8 cellular contexts compared by ENCODE assay signal in genomic region chr20:41030536-41031242, GRCh38. TPM values are rescaled to one million over a fixed set of nuclear protein-coding genes. Genes with fewer than 3 reads are reported as not detected.
A peak's percentile ranks its signal among the peaks of the same experiment; 100 is the strongest.
DNase-seq lines count a peak whose midpoint lies in the region; ATAC-seq, FAIRE-seq and TF ChIP-seq lines count a peak whose summit lies in the region.

No MANE protein-coding gene starts in this region.

- H3K4me1 Mint-ChIP-seq in activated T-cell treated with anti-CD3 and anti-CD28 coated beads, Interleukin-2, amount 50 U/mL, for 24 hours (ENCODE audit: low read depth) = peaks cover 69% of the 10 kb centered on the region
- peaks cover 63% of the 10 kb centered on the region for H3K4me1 Mint-ChIP-seq in activated CD8-positive, alpha-beta T cell treated with anti-CD3 and anti-CD28 coated beads for 36 hours (ENCODE audit: low read depth)

- no peak overlapping the region for H2AFZ ChIP-seq in keratinocyte (ENCODE audit: control insufficient read depth, low read length)

- no peak for TF ChIP-seq POLR2A in tibial nerve (IDR thresholded peaks at IDR 0.05)

- peaks cover 20% of the 10 kb centered on the region for H4K20me1 ChIP-seq in keratinocyte (ENCODE audit: control insufficient read depth, extremely low read depth, insufficient read depth, low read length)

- H3K79me2 ChIP-seq in keratinocyte (ENCODE audit: control insufficient read depth, insufficient read depth, low read length) = peaks cover 71% of the 10 kb centered on the region

- H3K4me3 ChIP-seq in keratinocyte (ENCODE audit: control insufficient read depth in 2 of 3, extremely low read depth in 1 of 3, insufficient read depth in 2 of 3, low read depth in 1 of 3, low read length in 3 of 3) (peak overlapping the region; percentile 87 to 97 (median 95)), tibial nerve (peak overlapping the region; percentile 77 to 99 (median 90))

- intact Hi-C loops in activated CD8-positive, alpha-beta T cell treated with anti-CD3 and anti-CD28 coated beads for 36 hours (cut with micrococcal nuclease) = no loop called here

- POLR2A ChIA-PET in activated CD8-positive, alpha-beta T cell treated with anti-CD3 and anti-CD28 coated beads for 36 hours (lab: Charles Lee) = interaction anchor here (1.0 to 2.6 kb wide), 4 partner anchors 9 to 24 kb away, joined by 3 to 23 read pairs (median 8); no protein-coding TSS in a partner anchor

- H3K9me3 ChIP-seq in keratinocyte (ENCODE audit: control insufficient read depth, low read depth, low read length) = no peaks in the 10 kb centered on the region
- H3K9me3 ChIP-seq in tibial nerve = no peaks in the 10 kb centered on the region

- peak overlapping the region; percentile 99 for H3K4me2 ChIP-seq in keratinocyte (ENCODE audit: control insufficient read depth, extremely low read depth, insufficient read depth, low read depth, low read length)

- CTCF ChIA-PET in activated CD8-positive, alpha-beta T cell treated with anti-CD3 and anti-CD28 coated beads for 36 hours (lab: Charles Lee) = interaction anchor here (1.0 to 3.5 kb wide), 8 partner anchors 12 to 104 kb away, joined by 3 to 25 read pairs (median 4); no protein-coding TSS in a partner anchor

- no peak for TF ChIP-seq EP300 in tibial nerve (IDR thresholded peaks at IDR 0.05)

- no peak for DNase-seq in activated T-cell treated with anti-CD3 and anti-CD28 coated beads, Interleukin-2, amount 50 U/mL, for 24 hours
- DNase-seq in activated T-cell treated with anti-CD3 and anti-CD28 coated beads for 4 hours (no peak), keratinocyte (ENCODE audit: low read depth, low spot score) (no peak), tibial nerve (ENCODE audit: low spot score in 2 of 2) (peak in 1 of 2 donors; percentile 21), COLO829 (ENCODE audit: low spot score) (no peak), SK-N-DZ (ENCODE audit: low spot score) (no peak)
- no peak for DNase-seq in activated CD8-positive, alpha-beta T cell treated with anti-CD3 and anti-CD28 coated beads for 36 hours

- dilution Hi-C loops in keratinocyte (cut with MboI; ENCODE audit: extremely low pct_ligation_motif_present, low sequenced_read_pairs) = no loop called here

- H3K9ac ChIP-seq in keratinocyte (ENCODE audit: control insufficient read depth, extremely low read depth, insufficient read depth, low read length) = peak overlapping the region; percentile 95

- peaks cover 67% of the 10 kb centered on the region for H3K36me3 Mint-ChIP-seq in activated T-cell treated with anti-CD3 and anti-CD28 coated beads, Interleukin-2, amount 50 U/mL, for 24 hours (ENCODE audit: low read depth)
- H3K36me3 Mint-ChIP-seq in activated CD8-positive, alpha-beta T cell treated with anti-CD3 and anti-CD28 coated beads for 36 hours (ENCODE audit: low read depth) = peaks cover 45% of the 10 kb centered on the region

- H3K9me1 ChIP-seq in keratinocyte (ENCODE audit: control insufficient read depth, extremely low read depth, insufficient read depth, low read length) = peaks cover 3% of the 10 kb centered on the region

- H3K27me3 Mint-ChIP-seq in activated T-cell treated with anti-CD3 and anti-CD28 coated beads, Interleukin-2, amount 50 U/mL, for 24 hours = no peaks in the 10 kb centered on the region
- no peaks in the 10 kb centered on the region for H3K27me3 Mint-ChIP-seq in activated CD8-positive, alpha-beta T cell treated with anti-CD3 and anti-CD28 coated beads for 36 hours

- peaks cover 37% of the 10 kb centered on the region for H3K4me1 ChIP-seq in keratinocyte (ENCODE audit: control insufficient read depth, extremely low read depth, insufficient read depth, low read length)
- H3K4me1 ChIP-seq in tibial nerve = peaks cover 0 to 66% (median 29%) of the 10 kb centered on the region in 4 donors

- H3K9me3 Mint-ChIP-seq in activated T-cell treated with anti-CD3 and anti-CD28 coated beads, Interleukin-2, amount 50 U/mL, for 24 hours = no peaks in the 10 kb centered on the region
- H3K9me3 Mint-ChIP-seq in activated CD8-positive, alpha-beta T cell treated with anti-CD3 and anti-CD28 coated beads for 36 hours = no peaks in the 10 kb centered on the region

- no peak for FAIRE-seq in keratinocyte (lab: Jason Lieb, UNC)

- TF ChIP-seq CTCF in activated CD8-positive, alpha-beta T cell treated with anti-CD3 and anti-CD28 coated beads for 36 hours (IDR thresholded peaks at IDR 0.05) = no peak
- TF ChIP-seq CTCF in keratinocyte (optimal IDR thresholded peaks at IDR 0.05 in 1 of 3, IDR thresholded peaks at IDR 0.05 in 1 of 3, conservative IDR thresholded peaks at IDR 0.05 in 1 of 3; ENCODE audit: extremely low read depth in 1 of 3, insufficient read depth in 2 of 3, low read length in 3 of 3) (no peak), tibial nerve (IDR thresholded peaks at IDR 0.05) (no peak)

- ATAC-seq in activated CD8-positive, alpha-beta T cell treated with anti-CD3 and anti-CD28 coated beads for 36 hours = no peak
- no peak for ATAC-seq in GM18519 (IDR thresholded peaks at IDR 0.05; ENCODE audit: low FRiP score, unreplicated experiment)

- 49 to 58% methylated on average over 5 of the region's 5 CpGs for WGBS in tibial nerve, 2 donors

- peak overlapping the region; percentile 97 for H3K27ac Mint-ChIP-seq in activated T-cell treated with anti-CD3 and anti-CD28 coated beads, Interleukin-2, amount 50 U/mL, for 24 hours
- H3K27ac Mint-ChIP-seq in activated CD8-positive, alpha-beta T cell treated with anti-CD3 and anti-CD28 coated beads for 36 hours = peak overlapping the region; percentile 91

- H3K36me3 ChIP-seq in keratinocyte (ENCODE audit: control insufficient read depth in 2 of 2, extremely low read depth in 1 of 2, insufficient read depth in 2 of 2, low read length in 2 of 2) = peaks cover 5 to 29% of the 10 kb centered on the region in 2 experiments
- no peaks in the 10 kb centered on the region for H3K36me3 ChIP-seq in tibial nerve

- peak overlapping the region; percentile 93 for H3K27ac ChIP-seq in keratinocyte (ENCODE audit: control insufficient read depth, insufficient read depth, low read length)
- H3K27ac ChIP-seq in tibial nerve = peak overlapping the region in 3 of 4 donors; percentile 12 to 100 (median 98)

- H3K27me3 ChIP-seq in keratinocyte (ENCODE audit: control insufficient read depth, extremely low read depth, insufficient read depth, low read length) = no peaks in the 10 kb centered on the region
- no peaks in the 10 kb centered on the region for H3K27me3 ChIP-seq in tibial nerve

- peak overlapping the region; percentile 90 for H3K4me3 Mint-ChIP-seq in activated T-cell treated with anti-CD3 and anti-CD28 coated beads, Interleukin-2, amount 50 U/mL, for 24 hours
- peak overlapping the region; percentile 88 for H3K4me3 Mint-ChIP-seq in activated CD8-positive, alpha-beta T cell treated with anti-CD3 and anti-CD28 coated beads for 36 hours

RNA-seq across cellular contexts. Expression of gene TOP1, which starts 2.1 kb away (rescaled TPM):
- total RNA-seq in activated CD8-positive, alpha-beta T cell treated with anti-CD3 and anti-CD28 coated beads for 36 hours = 10 to 100 TPM; 81.0 to 81.1 TPM
- polyA plus RNA-seq in keratinocyte = 13.8 to 25.2 TPM (median 20.4 TPM) in 3 replicates
- 249 TPM for polyA plus RNA-seq in keratinocyte (2011; ENCODE audit: low read depth)
- polyA plus RNA-seq in keratinocyte (2011; cell fraction: cytosol; rRNA removed) = 15.7 and 22.8 TPM in 2 replicates
- polyA plus RNA-seq in keratinocyte (2011; cell fraction: nucleus; rRNA removed) = 30.5 and 40.4 TPM in 2 replicates
- polyA plus RNA-seq in keratinocyte (2012; ENCODE audit: low replicate concordance) = 58.4 and 64.0 TPM in 2 replicates
- 7.4 to 27.4 TPM (median 7.8 TPM) in 3 replicates for polyA minus RNA-seq in keratinocyte
- polyA minus RNA-seq in keratinocyte (2011; cell fraction: cytosol; rRNA and poly(A)+ RNA removed) = 16.5 TPM
- polyA minus RNA-seq in keratinocyte (2011; cell fraction: nucleus; rRNA and poly(A)+ RNA removed) = 14.8 and 40.6 TPM in 2 replicates
- 10 to 100 TPM; 17.9 to 29.1 (median 23.1) TPM for total RNA-seq in tibial nerve
- polyA plus RNA-seq in SK-N-DZ (2014; cell fraction: cytosol; rRNA removed) = 27.6 and 27.7 TPM in 2 replicates
- polyA plus RNA-seq in SK-N-DZ (2014; cell fraction: nucleus; rRNA removed) = 27.3 and 45.7 TPM in 2 replicates
